In the genomic region with DNA sequence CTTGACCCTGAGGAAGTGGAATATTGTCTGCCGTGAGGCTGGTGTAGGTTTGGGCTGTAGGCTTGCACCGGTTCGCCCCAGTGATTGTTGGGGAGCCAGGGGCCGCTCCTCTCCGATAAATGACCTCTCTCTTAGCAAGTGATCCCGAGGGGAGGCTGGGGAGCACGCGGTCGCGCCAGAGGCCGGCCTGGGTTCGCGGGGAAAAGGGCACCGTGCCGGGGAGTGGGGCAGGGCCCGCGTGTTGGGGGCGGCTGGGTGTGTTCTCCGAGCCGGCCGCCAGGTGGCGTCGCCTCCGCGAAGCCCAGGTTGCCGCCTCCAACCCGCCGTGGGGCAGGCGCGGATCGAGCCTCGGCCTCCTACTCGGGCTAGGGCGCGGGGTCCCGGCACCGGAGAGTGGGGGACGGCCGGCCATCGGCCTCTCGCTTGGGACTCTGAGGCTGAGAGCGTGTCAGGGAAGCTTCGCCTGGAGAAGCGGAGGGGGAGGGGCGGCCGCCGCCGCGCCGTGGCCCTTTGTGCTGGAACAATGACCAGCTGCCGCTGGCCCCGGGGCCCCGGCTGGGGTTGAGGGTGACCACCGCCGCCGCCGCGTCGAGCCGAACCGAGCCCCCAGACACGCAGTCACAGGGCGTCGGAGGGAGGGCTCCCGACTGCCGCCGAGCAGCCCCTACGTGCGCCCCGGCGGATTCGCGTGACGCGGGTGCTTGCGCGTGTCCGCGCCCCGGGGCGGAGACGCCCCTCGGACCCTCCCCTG, we compare ENCODE assay signal across 1 cellular context.
A peak's percentile ranks its signal among the peaks of the same experiment; 100 is the strongest.
TF ChIP-seq lines count a peak whose summit lies in the region.

No MANE protein-coding gene starts in this region.

TF ChIP-seq in K562, 482 proteins besides CTCF, POLR2A, EP300 and RAD21 (continued from another document and continues in another):
- TF ChIP-seq RNF2 (IDR thresholded peaks at IDR 0.05), result 0 out of 2 replicates have a peak, but pooled peaks have one; percentile 33
- no peak for TF ChIP-seq HLTF (IDR thresholded peaks at IDR 0.05)
- no peak for TF ChIP-seq CEBPG (CRISPR knock-in tag; IDR thresholded peaks at IDR 0.05)
- TF ChIP-seq CEBPG (tag; conservative IDR thresholded peaks at IDR 0.05 in 1 of 2, IDR thresholded peaks at IDR 0.05 in 1 of 2), result no peak
- TF ChIP-seq, protein P1, sequence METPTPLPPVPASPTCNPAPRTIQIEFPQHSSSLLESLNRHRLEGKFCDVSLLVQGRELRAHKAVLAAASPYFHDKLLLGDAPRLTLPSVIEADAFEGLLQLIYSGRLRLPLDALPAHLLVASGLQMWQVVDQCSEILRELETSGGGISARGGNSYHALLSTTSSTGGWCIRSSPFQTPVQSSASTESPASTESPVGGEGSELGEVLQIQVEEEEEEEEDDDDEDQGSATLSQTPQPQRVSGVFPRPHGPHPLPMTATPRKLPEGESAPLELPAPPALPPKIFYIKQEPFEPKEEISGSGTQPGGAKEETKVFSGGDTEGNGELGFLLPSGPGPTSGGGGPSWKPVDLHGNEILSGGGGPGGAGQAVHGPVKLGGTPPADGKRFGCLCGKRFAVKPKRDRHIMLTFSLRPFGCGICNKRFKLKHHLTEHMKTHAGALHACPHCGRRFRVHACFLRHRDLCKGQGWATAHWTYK (CRISPR knock-in tag; IDR thresholded peaks at IDR 0.05), result peak; percentile 48; the same call in 1 of the 2 replicates
- TF ChIP-seq ZNF253 (CRISPR knock-in tag; conservative IDR thresholded peaks at IDR 0.05), result no peak
- TF ChIP-seq ZNF41 (CRISPR knock-in tag; conservative IDR thresholded peaks at IDR 0.05), result no peak
- TF ChIP-seq RERE (CRISPR knock-in tag; IDR thresholded peaks at IDR 0.05; ENCODE audit: borderline replicate concordance), result no peak
- no peak for TF ChIP-seq RUNX1 (IDR thresholded peaks at IDR 0.05; ENCODE audit: low read depth)
- no peak for TF ChIP-seq ZNF507 (tag; conservative IDR thresholded peaks at IDR 0.05)
- no peak for TF ChIP-seq TCF3 (CRISPR knock-in tag; IDR thresholded peaks at IDR 0.05)
- TF ChIP-seq COPS2 (conservative IDR thresholded peaks at IDR 0.05), result no peak
- TF ChIP-seq SIN3B (IDR thresholded peaks at IDR 0.05; ENCODE audit: low read depth), result no peak
- TF ChIP-seq HEY1 (CRISPR knock-in tag; IDR thresholded peaks at IDR 0.05; ENCODE audit: borderline replicate concordance), result no peak
- no peak for TF ChIP-seq PTBP1 (IDR thresholded peaks at IDR 0.05; ENCODE audit: low read depth, low read length)
- TF ChIP-seq SMAD3 (CRISPR knock-in tag; conservative IDR thresholded peaks at IDR 0.05), result no peak
- TF ChIP-seq NUFIP1 (IDR thresholded peaks at IDR 0.05; ENCODE audit: partially characterized antibody), result no peak
- TF ChIP-seq EHMT2 (IDR thresholded peaks at IDR 0.05), result no peak
- TF ChIP-seq SREBF1 (IDR thresholded peaks at IDR 0.05; ENCODE audit: borderline replicate concordance, low read depth, low read length), result no peak
- peak; percentile 62; the same call in 1 of the 2 replicates for TF ChIP-seq EP400 (IDR thresholded peaks at IDR 0.05)
- no peak for TF ChIP-seq ZNF311 (CRISPR knock-in tag; IDR thresholded peaks at IDR 0.05)
- no peak for TF ChIP-seq EGR1 (conservative IDR thresholded peaks at IDR 0.05)
- TF ChIP-seq KDM5B (IDR thresholded peaks at IDR 0.05; ENCODE audit: insufficient replicate concordance, low read depth, low read length), result peak; percentile 57
- TF ChIP-seq ZNF134 (CRISPR knock-in tag; conservative IDR thresholded peaks at IDR 0.05), result no peak
- TF ChIP-seq NFIX (CRISPR knock-in tag; IDR thresholded peaks at IDR 0.05; ENCODE audit: low read depth), result no peak
- TF ChIP-seq NEUROD1 (IDR thresholded peaks at IDR 0.05; ENCODE audit: borderline replicate concordance, low read depth, low read length, partially characterized antibody), result no peak
- TF ChIP-seq, protein P2, sequence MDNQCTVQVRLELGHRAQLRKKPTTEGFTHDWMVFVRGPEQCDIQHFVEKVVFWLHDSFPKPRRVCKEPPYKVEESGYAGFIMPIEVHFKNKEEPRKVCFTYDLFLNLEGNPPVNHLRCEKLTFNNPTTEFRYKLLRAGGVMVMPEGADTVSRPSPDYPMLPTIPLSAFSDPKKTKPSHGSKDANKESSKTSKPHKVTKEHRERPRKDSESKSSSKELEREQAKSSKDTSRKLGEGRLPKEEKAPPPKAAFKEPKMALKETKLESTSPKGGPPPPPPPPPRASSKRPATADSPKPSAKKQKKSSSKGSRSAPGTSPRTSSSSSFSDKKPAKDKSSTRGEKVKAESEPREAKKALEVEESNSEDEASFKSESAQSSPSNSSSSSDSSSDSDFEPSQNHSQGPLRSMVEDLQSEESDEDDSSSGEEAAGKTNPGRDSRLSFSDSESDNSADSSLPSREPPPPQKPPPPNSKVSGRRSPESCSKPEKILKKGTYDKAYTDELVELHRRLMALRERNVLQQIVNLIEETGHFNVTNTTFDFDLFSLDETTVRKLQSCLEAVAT (IDR thresholded peaks at IDR 0.05), result no peak
- TF ChIP-seq, protein P3, sequence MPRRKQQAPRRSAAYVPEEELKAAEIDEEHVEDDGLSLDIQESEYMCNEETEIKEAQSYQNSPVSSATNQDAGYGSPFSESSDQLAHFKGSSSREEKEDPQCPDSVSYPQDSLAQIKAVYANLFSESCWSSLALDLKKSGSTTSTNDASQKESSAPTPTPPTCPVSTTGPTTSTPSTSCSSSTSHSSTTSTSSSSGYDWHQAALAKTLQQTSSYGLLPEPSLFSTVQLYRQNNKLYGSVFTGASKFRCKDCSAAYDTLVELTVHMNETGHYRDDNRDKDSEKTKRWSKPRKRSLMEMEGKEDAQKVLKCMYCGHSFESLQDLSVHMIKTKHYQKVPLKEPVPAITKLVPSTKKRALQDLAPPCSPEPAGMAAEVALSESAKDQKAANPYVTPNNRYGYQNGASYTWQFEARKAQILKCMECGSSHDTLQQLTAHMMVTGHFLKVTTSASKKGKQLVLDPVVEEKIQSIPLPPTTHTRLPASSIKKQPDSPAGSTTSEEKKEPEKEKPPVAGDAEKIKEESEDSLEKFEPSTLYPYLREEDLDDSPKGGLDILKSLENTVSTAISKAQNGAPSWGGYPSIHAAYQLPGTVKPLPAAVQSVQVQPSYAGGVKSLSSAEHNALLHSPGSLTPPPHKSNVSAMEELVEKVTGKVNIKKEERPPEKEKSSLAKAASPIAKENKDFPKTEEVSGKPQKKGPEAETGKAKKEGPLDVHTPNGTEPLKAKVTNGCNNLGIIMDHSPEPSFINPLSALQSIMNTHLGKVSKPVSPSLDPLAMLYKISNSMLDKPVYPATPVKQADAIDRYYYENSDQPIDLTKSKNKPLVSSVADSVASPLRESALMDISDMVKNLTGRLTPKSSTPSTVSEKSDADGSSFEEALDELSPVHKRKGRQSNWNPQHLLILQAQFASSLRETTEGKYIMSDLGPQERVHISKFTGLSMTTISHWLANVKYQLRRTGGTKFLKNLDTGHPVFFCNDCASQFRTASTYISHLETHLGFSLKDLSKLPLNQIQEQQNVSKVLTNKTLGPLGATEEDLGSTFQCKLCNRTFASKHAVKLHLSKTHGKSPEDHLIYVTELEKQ (CRISPR knock-in tag; IDR thresholded peaks at IDR 0.05), result no peak
- TF ChIP-seq SMARCA4 (IDR thresholded peaks at IDR 0.05), result no peak
- no peak for TF ChIP-seq NFE2L1 (tag; IDR thresholded peaks at IDR 0.05; ENCODE audit: borderline replicate concordance, low read depth)
- TF ChIP-seq ATF1 (CRISPR knock-in tag; IDR thresholded peaks at IDR 0.05), result 0 out of 2 replicates have a peak, but pooled peaks have one; percentile 35
- TF ChIP-seq ATF1 (tag; IDR thresholded peaks at IDR 0.05), result peak; percentile 84
- no peak for TF ChIP-seq ILF3 (IDR thresholded peaks at IDR 0.05; ENCODE audit: borderline replicate concordance)
- no peak; the same call in 1 of the 2 replicates for TF ChIP-seq ZNF511 (CRISPR knock-in tag; IDR thresholded peaks at IDR 0.05)
- no peak for TF ChIP-seq ZBTB40 (IDR thresholded peaks at IDR 0.05)
- no peak for TF ChIP-seq ZBTB40 (CRISPR knock-in tag; IDR thresholded peaks at IDR 0.05)
